Comparison of ENCODE assay signal across 23 cellular contexts in the genomic region with DNA sequence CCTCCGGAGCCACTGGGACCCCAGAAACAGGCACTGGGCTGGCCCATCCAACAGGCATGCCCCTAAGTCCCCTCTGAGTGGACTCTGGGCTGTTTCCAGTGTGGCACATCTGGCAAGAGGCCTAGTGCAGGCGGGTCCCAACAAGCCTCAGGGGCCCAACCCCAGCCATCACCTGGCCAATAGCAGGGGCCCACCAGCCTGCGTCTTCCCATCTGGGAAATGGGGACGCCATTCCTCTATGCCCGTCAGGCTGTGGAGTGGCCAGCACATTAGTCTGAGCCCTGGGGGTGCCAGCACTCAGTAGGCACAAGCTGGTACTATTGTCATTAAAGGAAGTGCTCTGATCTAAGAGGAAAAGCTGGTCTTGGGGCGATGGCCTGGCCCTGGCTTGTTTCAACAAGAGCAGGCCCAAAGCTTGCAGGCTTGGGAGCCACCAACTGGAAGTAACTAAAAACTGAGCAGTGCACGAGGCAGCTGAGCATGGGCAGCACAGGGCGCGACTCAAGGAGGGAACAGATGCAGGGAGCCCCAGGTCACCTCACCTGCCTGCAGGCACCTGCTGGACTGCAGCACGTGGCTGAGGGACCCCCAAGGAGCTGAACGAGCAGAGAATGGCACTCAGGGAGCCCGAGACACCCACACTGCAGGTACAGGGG. TPM values are rescaled to one million over a fixed set of nuclear protein-coding genes. Genes with fewer than 3 reads are reported as not detected.
DNase-seq lines count a peak whose midpoint lies in the region; ATAC-seq lines count a peak whose summit lies in the region.
"Had no signal": no experiment of that assay in that cellular context is flagged by ENCODE, and none has a peak within 500 bp of the region (broad histone marks: within the 10 kb centered on the region; RNA-seq: fewer than 3 reads in every experiment).

No MANE protein-coding gene starts in this region.

- H3K9me3 ChIP-seq in duodenal mucosa (ENCODE audit: control insufficient read depth in 1 of 2, low read length in 2 of 2) (peaks cover 6% of the 10 kb centered on the region in 2 donors), mucosa of rectum (ENCODE audit: control insufficient read depth in 2 of 2, low read length in 2 of 2) (no peaks in the 10 kb centered on the region)

- DNase-seq in Right ventricle myocardium inferior (ENCODE audit: missing footprints) (peak; percentile 50), Right ventricle myocardium superior (no peak), RKO (ENCODE audit: low spot score) (no peak)
- no peak for DNase-seq in effector CD8-positive, alpha-beta T cell (lab: John Stamatoyannopoulos, UW)
- DNase-seq: ACHN; activated B cell treated with CpG ODN at 0.5 μM for 24 hours; activated T-cell treated with anti-CD3 and anti-CD28 coated beads, Interleukin-2, amount 50 U/mL, for 48 hours; cortex of kidney; DMS153; KBM-7; kidney glomerular epithelial cell; MV-4-11; NCI-H187; NCI-H510A; SIG-M5; stimulated activated CD4-positive, alpha-beta T cell treated with anti-CD3 and anti-CD28 coated beads, Interleukin-4, amount 100 ng/mL, for 24 hours had no signal

- H3K9ac ChIP-seq in duodenal mucosa (ENCODE audit: low read depth in 1 of 2, low read length in 2 of 2) (peak overlapping the region; percentile 15 to 44), mucosa of rectum (ENCODE audit: low read depth in 1 of 2, low read length in 2 of 2) (peak overlapping the region in 1 of 2 donors; percentile 55)

- intact Hi-C loops in Right ventricle myocardium inferior (cut with DNase I): no loop called here
- intact Hi-C loops in Right ventricle myocardium superior (cut with DNase I): no loop called here

- H3K4me1 ChIP-seq in duodenal mucosa (ENCODE audit: control insufficient read depth in 1 of 2, insufficient read depth in 2 of 2, low read length in 2 of 2) (peaks cover 70 to 84% of the 10 kb centered on the region in 2 donors), mucosa of rectum (ENCODE audit: control insufficient read depth in 2 of 2, insufficient read depth in 2 of 2, low read length in 2 of 2) (peaks cover 55 to 62% of the 10 kb centered on the region in 2 donors), urinary bladder (ENCODE audit: insufficient read depth) (no peaks in the 10 kb centered on the region)
- H3K4me1 ChIP-seq: HAP-1 had no signal

- ATAC-seq in Right ventricle myocardium inferior (no peak), Right ventricle myocardium superior (ENCODE audit: poor library complexity) (no peak), GM21786 (IDR thresholded peaks at IDR 0.05; ENCODE audit: unreplicated experiment) (no peak)

- H3K4me3 ChIP-seq in duodenal mucosa (ENCODE audit: low read depth in 1 of 2, low read length in 2 of 2) (peak overlapping the region in 1 of 2 donors; percentile 19), mucosa of rectum (ENCODE audit: low read length in 2 of 2) (no peak overlapping the region), urinary bladder (ENCODE audit: low read depth, low read length) (no peak overlapping the region)
- H3K4me3 ChIP-seq: HAP-1, smooth muscle cell had no signal

- H3K27ac ChIP-seq in duodenal mucosa (ENCODE audit: low read depth, low read length): peak overlapping the region; percentile 60
- peak overlapping the region; percentile 69 to 79 for H3K27ac ChIP-seq in mucosa of rectum (ENCODE audit: low read depth in 2 of 2, low read length in 2 of 2)
- H3K27ac ChIP-seq in urinary bladder (ENCODE audit: low read depth): peak overlapping the region; percentile 66

- WGBS in urinary bladder: 82% methylated on average over 12 of the region's 12 CpGs

- H3K27me3 ChIP-seq in duodenal mucosa (ENCODE audit: control insufficient read depth in 1 of 2, insufficient read depth in 2 of 2, low read length in 2 of 2) (no peaks in the 10 kb centered on the region), mucosa of rectum (ENCODE audit: control insufficient read depth in 2 of 2, insufficient read depth in 2 of 2, low read length in 2 of 2) (no peaks in the 10 kb centered on the region)

- H3K36me3 ChIP-seq in duodenal mucosa (ENCODE audit: control insufficient read depth in 1 of 2, insufficient read depth in 2 of 2, low read length in 2 of 2): peaks cover 0 to 10% of the 10 kb centered on the region in 2 donors
- no peaks in the 10 kb centered on the region for H3K36me3 ChIP-seq in mucosa of rectum (ENCODE audit: control insufficient read depth in 2 of 2, insufficient read depth in 2 of 2, low read length in 2 of 2)
- no peaks in the 10 kb centered on the region for H3K36me3 ChIP-seq in urinary bladder (ENCODE audit: insufficient read depth)
- H3K36me3 ChIP-seq: HAP-1 had no signal

RNA-seq across cellular contexts. Expression of a gene that starts 8.4 kb away (rescaled TPM):
- not detected for total RNA-seq in Right ventricle myocardium inferior
- total RNA-seq in Right ventricle myocardium superior: not detected
- total RNA-seq in urinary bladder: 6.5 TPM
- polyA plus RNA-seq in urinary bladder: 6.2 TPM
- total RNA-seq: endothelial cell of umbilical vein had no signal
